ENCODE assay signal across 1 cellular context in the genomic region with DNA sequence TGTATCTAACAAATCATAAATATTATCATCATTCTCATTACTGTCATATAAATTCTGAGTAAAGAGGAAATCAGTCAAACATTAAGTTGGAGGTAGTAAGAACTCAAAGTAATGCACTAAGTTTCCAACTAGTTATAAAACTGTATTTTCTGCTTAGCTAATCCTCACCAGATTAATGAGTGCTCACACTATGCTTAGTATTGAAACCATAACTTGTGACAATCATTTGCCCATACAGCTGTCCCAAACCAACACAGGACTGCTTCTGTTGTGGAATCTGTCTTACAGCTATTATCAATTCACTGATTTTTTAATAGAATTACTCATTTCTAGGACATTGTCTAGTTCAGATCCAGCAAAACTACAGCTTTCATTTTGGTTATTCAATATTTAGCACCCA.
TF ChIP-seq lines count a peak whose summit lies in the region.

No MANE protein-coding gene starts in this region.

TF ChIP-seq in GM12878, 131 proteins besides CTCF, POLR2A, EP300 and RAD21 (continued from another document):
- TF ChIP-seq, protein P1, sequence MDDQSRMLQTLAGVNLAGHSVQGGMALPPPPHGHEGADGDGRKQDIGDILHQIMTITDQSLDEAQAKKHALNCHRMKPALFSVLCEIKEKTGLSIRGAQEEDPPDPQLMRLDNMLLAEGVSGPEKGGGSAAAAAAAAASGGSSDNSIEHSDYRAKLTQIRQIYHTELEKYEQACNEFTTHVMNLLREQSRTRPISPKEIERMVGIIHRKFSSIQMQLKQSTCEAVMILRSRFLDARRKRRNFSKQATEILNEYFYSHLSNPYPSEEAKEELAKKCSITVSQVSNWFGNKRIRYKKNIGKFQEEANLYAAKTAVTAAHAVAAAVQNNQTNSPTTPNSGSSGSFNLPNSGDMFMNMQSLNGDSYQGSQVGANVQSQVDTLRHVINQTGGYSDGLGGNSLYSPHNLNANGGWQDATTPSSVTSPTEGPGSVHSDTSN (IDR thresholded peaks at IDR 0.05; ENCODE audit: insufficient replicate concordance, low read depth, low read length), result no peak
- no peak for TF ChIP-seq ZNF274 (IDR thresholded peaks at IDR 0.05; ENCODE audit: insufficient read depth, insufficient read length)
- TF ChIP-seq MEF2B (IDR thresholded peaks at IDR 0.05; ENCODE audit: partially characterized antibody, poor library complexity, severe bottlenecking), result no peak
- TF ChIP-seq RB1 (IDR thresholded peaks at IDR 0.05; ENCODE audit: borderline replicate concordance), result no peak
- TF ChIP-seq, protein P2, sequence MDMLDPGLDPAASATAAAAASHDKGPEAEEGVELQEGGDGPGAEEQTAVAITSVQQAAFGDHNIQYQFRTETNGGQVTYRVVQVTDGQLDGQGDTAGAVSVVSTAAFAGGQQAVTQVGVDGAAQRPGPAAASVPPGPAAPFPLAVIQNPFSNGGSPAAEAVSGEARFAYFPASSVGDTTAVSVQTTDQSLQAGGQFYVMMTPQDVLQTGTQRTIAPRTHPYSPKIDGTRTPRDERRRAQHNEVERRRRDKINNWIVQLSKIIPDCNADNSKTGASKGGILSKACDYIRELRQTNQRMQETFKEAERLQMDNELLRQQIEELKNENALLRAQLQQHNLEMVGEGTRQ (IDR thresholded peaks at IDR 0.05; ENCODE audit: borderline replicate concordance, low read depth, low read length), result no peak
- no peak for TF ChIP-seq IKZF2 (IDR thresholded peaks at IDR 0.05)
- TF ChIP-seq, protein P3, sequence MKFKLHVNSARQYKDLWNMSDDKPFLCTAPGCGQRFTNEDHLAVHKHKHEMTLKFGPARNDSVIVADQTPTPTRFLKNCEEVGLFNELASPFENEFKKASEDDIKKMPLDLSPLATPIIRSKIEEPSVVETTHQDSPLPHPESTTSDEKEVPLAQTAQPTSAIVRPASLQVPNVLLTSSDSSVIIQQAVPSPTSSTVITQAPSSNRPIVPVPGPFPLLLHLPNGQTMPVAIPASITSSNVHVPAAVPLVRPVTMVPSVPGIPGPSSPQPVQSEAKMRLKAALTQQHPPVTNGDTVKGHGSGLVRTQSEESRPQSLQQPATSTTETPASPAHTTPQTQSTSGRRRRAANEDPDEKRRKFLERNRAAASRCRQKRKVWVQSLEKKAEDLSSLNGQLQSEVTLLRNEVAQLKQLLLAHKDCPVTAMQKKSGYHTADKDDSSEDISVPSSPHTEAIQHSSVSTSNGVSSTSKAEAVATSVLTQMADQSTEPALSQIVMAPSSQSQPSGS (IDR thresholded peaks at IDR 0.05; ENCODE audit: low read length), result no peak
- TF ChIP-seq YBX1 (IDR thresholded peaks at IDR 0.05), result no peak
- no peak for TF ChIP-seq TAF1 (IDR thresholded peaks at IDR 0.05; ENCODE audit: borderline replicate concordance, low read depth, low read length)
- TF ChIP-seq, protein P4, sequence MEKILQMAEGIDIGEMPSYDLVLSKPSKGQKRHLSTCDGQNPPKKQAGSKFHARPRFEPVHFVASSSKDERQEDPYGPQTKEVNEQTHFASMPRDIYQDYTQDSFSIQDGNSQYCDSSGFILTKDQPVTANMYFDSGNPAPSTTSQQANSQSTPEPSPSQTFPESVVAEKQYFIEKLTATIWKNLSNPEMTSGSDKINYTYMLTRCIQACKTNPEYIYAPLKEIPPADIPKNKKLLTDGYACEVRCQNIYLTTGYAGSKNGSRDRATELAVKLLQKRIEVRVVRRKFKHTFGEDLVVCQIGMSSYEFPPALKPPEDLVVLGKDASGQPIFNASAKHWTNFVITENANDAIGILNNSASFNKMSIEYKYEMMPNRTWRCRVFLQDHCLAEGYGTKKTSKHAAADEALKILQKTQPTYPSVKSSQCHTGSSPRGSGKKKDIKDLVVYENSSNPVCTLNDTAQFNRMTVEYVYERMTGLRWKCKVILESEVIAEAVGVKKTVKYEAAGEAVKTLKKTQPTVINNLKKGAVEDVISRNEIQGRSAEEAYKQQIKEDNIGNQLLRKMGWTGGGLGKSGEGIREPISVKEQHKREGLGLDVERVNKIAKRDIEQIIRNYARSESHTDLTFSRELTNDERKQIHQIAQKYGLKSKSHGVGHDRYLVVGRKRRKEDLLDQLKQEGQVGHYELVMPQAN (conservative IDR thresholded peaks at IDR 0.05), result no peak
- no peak for TF ChIP-seq POU2F2 (IDR thresholded peaks at IDR 0.05; ENCODE audit: borderline replicate concordance, low read depth, low read length)
- no peak for TF ChIP-seq CREM (IDR thresholded peaks at IDR 0.05; ENCODE audit: low read depth)
- no peak for TF ChIP-seq GABPA (IDR thresholded peaks at IDR 0.05; ENCODE audit: low read depth)
- no peak for TF ChIP-seq MYC (IDR thresholded peaks at IDR 0.05; ENCODE audit: insufficient read depth, insufficient read length, insufficient replicate concordance, low read length, severe bottlenecking)
- TF ChIP-seq PML (IDR thresholded peaks at IDR 0.05; ENCODE audit: low read length), result no peak
- no peak for TF ChIP-seq BMI1 (IDR thresholded peaks at IDR 0.05; ENCODE audit: borderline replicate concordance)
- no peak for TF ChIP-seq ZNF207 (IDR thresholded peaks at IDR 0.05; ENCODE audit: borderline replicate concordance)
